In genomic region chr2:156380117-156380645, GRCh38 we compare ENCODE assay signal across 2 cellular contexts.
TF ChIP-seq lines count a peak whose summit lies in the region.

No MANE protein-coding gene starts in this region.

TF ChIP-seq in GM12878, 131 proteins besides CTCF, POLR2A, EP300 and RAD21 (continues in another document):
- no peak; a peak in 2 of 4 replicates for TF ChIP-seq IKZF2 (IDR thresholded peaks at IDR 0.05)
- 0 out of 2 replicates have a peak, but pooled peaks have one; percentile 22 for TF ChIP-seq DPF2 (IDR thresholded peaks at IDR 0.05)
- peak; percentile 30; the same call in 1 of the 2 replicates for TF ChIP-seq MTA3 (IDR thresholded peaks at IDR 0.05; ENCODE audit: borderline replicate concordance, low read length)
- no peak for TF ChIP-seq PML (IDR thresholded peaks at IDR 0.05; ENCODE audit: low read length)
- TF ChIP-seq NBN (IDR thresholded peaks at IDR 0.05) = no peak
- TF ChIP-seq TCF3 (IDR thresholded peaks at IDR 0.05; ENCODE audit: borderline replicate concordance, insufficient read depth, low read depth, low read length) = no peak
- TF ChIP-seq BMI1 (IDR thresholded peaks at IDR 0.05; ENCODE audit: borderline replicate concordance) = no peak
- no peak for TF ChIP-seq TCF12 (IDR thresholded peaks at IDR 0.05; ENCODE audit: low read depth, low read length)
- TF ChIP-seq NR2F1 (conservative IDR thresholded peaks at IDR 0.05) = no peak
- no peak for TF ChIP-seq BRCA1 (IDR thresholded peaks at IDR 0.05; ENCODE audit: low read depth, low read length)
- no peak for TF ChIP-seq BCL11A (IDR thresholded peaks at IDR 0.05; ENCODE audit: low read depth, low read length)
- TF ChIP-seq KLF5 (IDR thresholded peaks at IDR 0.05; ENCODE audit: partially characterized antibody) = no peak
- no peak for TF ChIP-seq ESRRA (IDR thresholded peaks at IDR 0.05; ENCODE audit: low read length)
- TF ChIP-seq ZNF687 (IDR thresholded peaks at IDR 0.05) = no peak
- no peak for TF ChIP-seq TCF7 (IDR thresholded peaks at IDR 0.05; ENCODE audit: borderline replicate concordance)
- no peak for TF ChIP-seq SMARCA5 (IDR thresholded peaks at IDR 0.05)
- peak; percentile 57 for TF ChIP-seq YY1 (IDR thresholded peaks at IDR 0.05; ENCODE audit: low read depth, low read length)
- TF ChIP-seq EED (IDR thresholded peaks at IDR 0.05; ENCODE audit: low read depth) = peak; percentile 35; the same call in 1 of the 2 replicates
- no peak for TF ChIP-seq HCFC1 (IDR thresholded peaks at IDR 0.05; ENCODE audit: low read length)
- TF ChIP-seq ELK1 (IDR thresholded peaks at IDR 0.05; ENCODE audit: low read depth, low read length) = no peak
- TF ChIP-seq MYC (IDR thresholded peaks at IDR 0.05; ENCODE audit: insufficient read depth, insufficient read length, insufficient replicate concordance, low read length, severe bottlenecking) = no peak
- no peak for TF ChIP-seq NR2C1 (IDR thresholded peaks at IDR 0.05)
- no peak for TF ChIP-seq CHD4 (IDR thresholded peaks at IDR 0.05)
- TF ChIP-seq SKIL (IDR thresholded peaks at IDR 0.05; ENCODE audit: low read depth, poor library complexity, severe bottlenecking) = no peak
- no peak for TF ChIP-seq ETV6 (conservative IDR thresholded peaks at IDR 0.05 in 1 of 2, IDR thresholded peaks at IDR 0.05 in 1 of 2; ENCODE audit: borderline replicate concordance in 1 of 2, low read depth in 1 of 2)
- no peak for TF ChIP-seq PAX5 (IDR thresholded peaks at IDR 0.05; ENCODE audit: borderline replicate concordance, low read depth, low read length)
- TF ChIP-seq ZNF24 (IDR thresholded peaks at IDR 0.05) = no peak
- TF ChIP-seq RBBP5 (conservative IDR thresholded peaks at IDR 0.05) = no peak
- TF ChIP-seq BACH1 (IDR thresholded peaks at IDR 0.05; ENCODE audit: borderline replicate concordance) = no peak

TF ChIP-seq in HepG2, 621 proteins besides CTCF, POLR2A, EP300 and RAD21:
- no peak for TF ChIP-seq CBX2 (IDR thresholded peaks at IDR 0.05; ENCODE audit: low read depth, low read length)
- TF ChIP-seq CBX2 (CRISPR knock-in tag; IDR thresholded peaks at IDR 0.05; ENCODE audit: low read depth) = no peak
- no peak for TF ChIP-seq ZNF772 (CRISPR knock-in tag; IDR thresholded peaks at IDR 0.05)
- no peak for TF ChIP-seq ZSCAN5A (CRISPR knock-in tag; IDR thresholded peaks at IDR 0.05; ENCODE audit: borderline replicate concordance)
- TF ChIP-seq ZNF878 (CRISPR knock-in tag; IDR thresholded peaks at IDR 0.05) = no peak
- no peak for TF ChIP-seq TFE3 (CRISPR knock-in tag; IDR thresholded peaks at IDR 0.05)
- no peak for TF ChIP-seq SPEN (CRISPR knock-in tag; IDR thresholded peaks at IDR 0.05; ENCODE audit: low read depth)
- no peak for TF ChIP-seq ZNF619 (CRISPR knock-in tag; IDR thresholded peaks at IDR 0.05)
- no peak for TF ChIP-seq SIN3A (IDR thresholded peaks at IDR 0.05; ENCODE audit: borderline replicate concordance, low read depth, low read length)
- TF ChIP-seq ZNF605 (CRISPR knock-in tag; IDR thresholded peaks at IDR 0.05) = no peak
- no peak for TF ChIP-seq SAFB2 (CRISPR knock-in tag; IDR thresholded peaks at IDR 0.05; ENCODE audit: borderline replicate concordance, low read depth)
- no peak for TF ChIP-seq HIVEP1 (CRISPR knock-in tag; IDR thresholded peaks at IDR 0.05)
- no peak for TF ChIP-seq HMG20B (CRISPR knock-in tag; conservative IDR thresholded peaks at IDR 0.05)
